ENCODE assay signal across 10 cellular contexts in the genomic region with DNA sequence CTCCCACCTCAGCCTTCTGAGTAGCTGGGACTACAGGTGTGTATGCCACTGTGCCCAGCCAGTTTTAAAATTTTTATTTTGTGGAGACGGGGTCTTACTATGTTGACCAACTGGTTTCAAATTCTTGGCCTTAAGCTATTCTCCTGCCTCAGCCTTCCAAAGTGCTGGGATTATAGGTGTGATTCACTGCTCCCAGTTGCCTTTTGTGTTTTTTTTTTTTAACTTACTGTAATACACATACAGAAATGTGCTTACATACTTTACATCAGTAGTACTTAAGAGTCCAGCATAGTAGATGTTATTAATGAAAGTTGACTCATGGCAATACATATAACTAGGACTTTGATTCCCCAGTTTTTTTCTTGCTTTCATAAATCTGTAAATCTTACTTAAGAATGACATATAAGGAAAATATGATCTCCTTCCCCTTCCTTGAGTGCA. TPM values are rescaled to one million over a fixed set of nuclear protein-coding genes. Genes with fewer than 3 reads are reported as not detected.
DNase-seq lines count a peak whose midpoint lies in the region.
"Had no signal": no experiment of that assay in that cellular context is flagged by ENCODE, and none has a peak within 500 bp of the region (broad histone marks: within the 10 kb centered on the region; RNA-seq: fewer than 3 reads in every experiment).

No MANE protein-coding gene starts in this region.

- intact Hi-C loops in posterior vena cava (cut with DNase I): no loop called here

- peaks cover 43 to 61% of the 10 kb centered on the region in 2 donors for H3K4me1 ChIP-seq in duodenal mucosa (ENCODE audit: control insufficient read depth in 1 of 2, insufficient read depth in 2 of 2, low read length in 2 of 2)

- H3K27me3 ChIP-seq in duodenal mucosa (ENCODE audit: control insufficient read depth in 1 of 2, insufficient read depth in 2 of 2, low read length in 2 of 2): no peaks in the 10 kb centered on the region

- H3K9ac ChIP-seq in duodenal mucosa (ENCODE audit: low read depth in 1 of 2, low read length in 2 of 2): peak overlapping the region; percentile 1 to 5

- DNase-seq in ELF-1 (ENCODE audit: low read depth, low spot score) (peak; percentile 21), NCI-H226 (peak; percentile 35), renal cortical epithelial cell (ENCODE audit: low read depth) (peak; percentile 44), posterior vena cava (ENCODE audit: low spot score) (no peak), NCI-H128 (lab: John Stamatoyannopoulos, UW; ENCODE audit: unreplicated experiment) (no peak)
- no peak for DNase-seq in stimulated activated naive CD4-positive, alpha-beta T cell (lab: John Stamatoyannopoulos, UW)
- DNase-seq: effector memory CD4-positive, alpha-beta T cell; stimulated activated CD4-positive, alpha-beta T cell treated with anti-CD3 and anti-CD28 coated beads, Interleukin-2, amount 100 ng/mL, for 24 hours had no signal

- H3K9me3 ChIP-seq in duodenal mucosa (ENCODE audit: control insufficient read depth in 1 of 2, low read length in 2 of 2): no peaks in the 10 kb centered on the region

- H3K4me3 ChIP-seq in duodenal mucosa (ENCODE audit: low read depth in 1 of 2, low read length in 2 of 2): no peak overlapping the region
- H3K4me3 ChIP-seq: lung had no signal

- no peak overlapping the region for H3K27ac ChIP-seq in duodenal mucosa (ENCODE audit: low read depth, low read length)

- H3K36me3 ChIP-seq in duodenal mucosa (ENCODE audit: control insufficient read depth in 1 of 2, insufficient read depth in 2 of 2, low read length in 2 of 2): no peaks in the 10 kb centered on the region

RNA-seq across cellular contexts. Expression of a gene that starts 4.7 kb away (rescaled TPM):
- total RNA-seq in renal cortical epithelial cell (66.2 and 91.3 TPM in 2 replicates), posterior vena cava (10 to 100 TPM; 43.9 to 44.5 TPM)

Comparison
In these comparisons a context has a peak if more than half of its experiments do, and no peak if none do; other contexts are left out.
1. DNase-seq: peak in ELF-1 (single experiment), NCI-H226 (single experiment) and renal cortical epithelial cell (single experiment); none in posterior vena cava (single experiment), NCI-H128 (single experiment) and stimulated activated naive CD4-positive, alpha-beta T cell (0 of 6).